In genomic region chr7:7567898-7568531, GRCh38 we compare ENCODE assay signal across 8 cellular contexts. TPM values are rescaled to one million over a fixed set of nuclear protein-coding genes. Genes with fewer than 3 reads are reported as not detected.
DNase-seq lines count a peak whose midpoint lies in the region; ATAC-seq, FAIRE-seq and TF ChIP-seq lines count a peak whose summit lies in the region.

No MANE protein-coding gene starts in this region.

- peak overlapping the region in 1 of 2 donors; percentile 66 for H3K27ac Mint-ChIP-seq in natural killer cell

- intact Hi-C loops in natural killer cell (cut with micrococcal nuclease), result loop anchor here (1.0 to 2.0 kb wide), 2 partner anchors 72 to 385 kb away; partner anchors contain the start of genes C1GALT1 and UMAD1

- peak overlapping the region; percentile 91 for H3K4me2 ChIP-seq in BLaER1

- peaks cover 34% of the 10 kb centered on the region for H3K36me3 ChIP-seq in BLaER1
- H3K36me3 ChIP-seq in bronchial epithelial cell (ENCODE audit: control insufficient read depth, insufficient read depth, low read length), result no peaks in the 10 kb centered on the region

- H3K9ac ChIP-seq in BLaER1, result peak overlapping the region; percentile 97

- H3K4me3 ChIP-seq in BLaER1 (peak overlapping the region; percentile 95), bronchial epithelial cell (ENCODE audit: low read depth, low read length) (peak overlapping the region; percentile 75)
- peak overlapping the region; percentile 76 for H3K4me3 ChIP-seq in Jurkat, Clone E6-1 (ENCODE audit: low read length)

- peaks cover 30% of the 10 kb centered on the region for H3K4me1 ChIP-seq in BLaER1

- no peaks in the 10 kb centered on the region for H3K27me3 ChIP-seq in BLaER1
- no peaks in the 10 kb centered on the region for H3K27me3 ChIP-seq in bronchial epithelial cell (ENCODE audit: control insufficient read depth, insufficient read depth, low read length)

- no peaks in the 10 kb centered on the region for H4K20me1 ChIP-seq in BLaER1

- no peak for TF ChIP-seq CTCF in bronchial epithelial cell (IDR thresholded peaks at IDR 0.05; ENCODE audit: insufficient read depth, low read length, severe bottlenecking)
- TF ChIP-seq CTCF in natural killer cell (IDR thresholded peaks at IDR 0.05), result no peak

- no peaks in the 10 kb centered on the region for H3K36me3 Mint-ChIP-seq in natural killer cell

- peaks cover 27% of the 10 kb centered on the region for H3K9me3 ChIP-seq in BLaER1

- peak overlapping the region; percentile 96; the same call in 1 of the 2 replicates for H3K27ac ChIP-seq in BLaER1

- FAIRE-seq in bronchial epithelial cell (lab: Jason Lieb, UNC), result no peak

- H3K4me1 Mint-ChIP-seq in natural killer cell, result peaks cover 37 to 38% of the 10 kb centered on the region in 2 donors

- DNase-seq in Jurkat, Clone E6-1 (ENCODE audit: low read depth, low spot score), result no peak
- DNase-seq in bronchial epithelial cell (ENCODE audit: low read depth) (peak; percentile 35), natural killer cell (no peak), left lobe of liver (ENCODE audit: low spot score) (no peak)

- H3K27me3 Mint-ChIP-seq in natural killer cell (ENCODE audit: low read depth in 2 of 2), result no peaks in the 10 kb centered on the region

- H3K4me3 Mint-ChIP-seq in natural killer cell, result peak overlapping the region; percentile 87

- ATAC-seq in natural killer cell (no peak), GM21737 (IDR thresholded peaks at IDR 0.05; ENCODE audit: unreplicated experiment) (no peak), GM19351 (IDR thresholded peaks at IDR 0.05; ENCODE audit: unreplicated experiment) (no peak), HG02678 (IDR thresholded peaks at IDR 0.05; ENCODE audit: unreplicated experiment) (no peak), left lobe of liver (no peak)

- H3K9me3 Mint-ChIP-seq in natural killer cell, result no peaks in the 10 kb centered on the region

RNA-seq across cellular contexts. Expression of gene MIOS, which starts 1.3 kb away (rescaled TPM):
- polyA plus RNA-seq in Jurkat, Clone E6-1 (2012; ENCODE audit: insufficient read depth, insufficient read length), result 19.3 TPM
- 36.3 and 44.8 TPM in 2 replicates for total RNA-seq in bronchial epithelial cell
- 10 to 100 TPM; 23.5 to 30.9 (median 28.9) TPM for total RNA-seq in natural killer cell
- 14.4 TPM for total RNA-seq in left lobe of liver

RNA-seq across cellular contexts. Expression of gene COL28A1, which starts 32.3 kb away (rescaled TPM):
- polyA plus RNA-seq in Jurkat, Clone E6-1 (2012; ENCODE audit: insufficient read depth, insufficient read length), result not detected
- not detected in 2 replicates for total RNA-seq in bronchial epithelial cell
- total RNA-seq in natural killer cell, result under 1 TPM; 0.28 to 0.84 (median 0.45) TPM
- 0.58 TPM for total RNA-seq in left lobe of liver
